ENCODE assay signal across 1 cellular context in genomic region chr3:115693868-115694267, GRCh38.
TF ChIP-seq lines count a peak whose summit lies in the region.

No MANE protein-coding gene starts in this region.

TF ChIP-seq in IMR-90, 13 proteins besides CTCF, POLR2A, EP300 and RAD21 (continued from another document):
- no peak for TF ChIP-seq USF2 (IDR thresholded peaks at IDR 0.05; ENCODE audit: low read depth, low read length)
